ENCODE assay signal across 11 cellular contexts in genomic region chr22:46110215-46110614, GRCh38. TPM values are rescaled to one million over a fixed set of nuclear protein-coding genes. Genes with fewer than 3 reads are reported as not detected.
DNase-seq lines count a peak whose midpoint lies in the region; ATAC-seq and TF ChIP-seq lines count a peak whose summit lies in the region.
"Had no signal": no experiment of that assay in that cellular context is flagged by ENCODE, and none has a peak within 500 bp of the region (broad histone marks: within the 10 kb centered on the region; RNA-seq: fewer than 3 reads in every experiment).

No MANE protein-coding gene starts in this region.

- peak; percentile 43 for DNase-seq in stimulated activated CD4-positive, alpha-beta T cell treated with anti-CD3 and anti-CD28 coated beads, Interleukin-15, amount 100 ng/mL, for 24 hours
- no peak for DNase-seq in stimulated activated CD4-positive, alpha-beta T cell treated with anti-CD3 and anti-CD28 coated beads, Interleukin-12 subunit alpha, Interleukin-12 subunit beta, amount 100 ng/mL, for 4 hours
- peak; percentile 69 for DNase-seq in astrocyte of the hippocampus (ENCODE audit: low read depth, low spot score)
- peak; percentile 74 for DNase-seq in kidney tubule cell (ENCODE audit: low spot score)
- peak; percentile 72 to 75 for DNase-seq in uterus
- no peak for DNase-seq in CD8-positive, alpha-beta T cell
- no peak for DNase-seq in globus pallidus (ENCODE audit: low spot score)
- DNase-seq: NCI-H345; stimulated activated CD4-positive, alpha-beta T cell treated with anti-CD3 and anti-CD28 coated beads, Interleukin-4, amount 100 ng/mL, for 4 hours had no signal

- H3K27ac ChIP-seq in uterus: peak overlapping the region; percentile 87 to 100
- no peak overlapping the region for H3K27ac ChIP-seq in CD8-positive, alpha-beta T cell (ENCODE audit: low read depth, low read length)

- no peaks in the 10 kb centered on the region for H3K27me3 Mint-ChIP-seq in CD8-positive, alpha-beta T cell (ENCODE audit: low read depth)
- H3K27me3 Mint-ChIP-seq: dendritic cell treated with granulocyte-macrophage colony-stimulating factor and Interleukin-4, amounts not matched to agents 40 ng/mL and 50 ng/mL, for 4 days had no signal

- POLR2A ChIA-PET in CD8-positive, alpha-beta T cell (lab: Charles Lee): no interaction called here

- peaks cover 34 to 58% of the 10 kb centered on the region in 2 donors for H3K4me1 ChIP-seq in uterus
- H3K4me1 ChIP-seq in CD8-positive, alpha-beta T cell (ENCODE audit: insufficient read depth, low read length): no peaks in the 10 kb centered on the region

- H3K9me3 Mint-ChIP-seq in CD8-positive, alpha-beta T cell: no peaks in the 10 kb centered on the region
- H3K9me3 Mint-ChIP-seq: dendritic cell treated with granulocyte-macrophage colony-stimulating factor and Interleukin-4, amounts not matched to agents 40 ng/mL and 50 ng/mL, for 4 days had no signal

- H3K27me3 ChIP-seq in uterus: no peaks in the 10 kb centered on the region
- no peaks in the 10 kb centered on the region for H3K27me3 ChIP-seq in CD8-positive, alpha-beta T cell (ENCODE audit: insufficient read depth, low read length)

- H3K9me3 ChIP-seq in uterus: no peaks in the 10 kb centered on the region
- no peaks in the 10 kb centered on the region for H3K9me3 ChIP-seq in CD8-positive, alpha-beta T cell (ENCODE audit: low read length)

- no peak for ATAC-seq in HG02610 (IDR thresholded peaks at IDR 0.05; ENCODE audit: unreplicated experiment)
- no peak for ATAC-seq in CD8-positive, alpha-beta T cell

- TF ChIP-seq CTCF in uterus (IDR thresholded peaks at IDR 0.05): no peak
- TF ChIP-seq CTCF in CD8-positive, alpha-beta T cell (IDR thresholded peaks at IDR 0.05): no peak

- no peak overlapping the region for H3K4me3 Mint-ChIP-seq in CD8-positive, alpha-beta T cell
- H3K4me3 Mint-ChIP-seq: dendritic cell treated with granulocyte-macrophage colony-stimulating factor and Interleukin-4, amounts not matched to agents 40 ng/mL and 50 ng/mL, for 4 days had no signal

- intact Hi-C loops in uterus (cut with DNase I; ENCODE audit: low total_unique reads): no loop called here
- intact Hi-C loops in CD8-positive, alpha-beta T cell (cut with DNase I, micrococcal nuclease): no loop called here

- no peaks in the 10 kb centered on the region for H3K36me3 ChIP-seq in uterus
- no peaks in the 10 kb centered on the region for H3K36me3 ChIP-seq in CD8-positive, alpha-beta T cell (ENCODE audit: insufficient read depth, low read length)

- CTCF ChIA-PET in CD8-positive, alpha-beta T cell (lab: Charles Lee): interaction anchor here (1.8 to 3.5 kb wide), 2 partner anchors 12 to 104 kb away, joined by 5 to 27 read pairs; no protein-coding TSS in a partner anchor

- H3K36me3 Mint-ChIP-seq in CD8-positive, alpha-beta T cell: peaks cover 7% of the 10 kb centered on the region

- no peak overlapping the region for H3K27ac Mint-ChIP-seq in CD8-positive, alpha-beta T cell
- H3K27ac Mint-ChIP-seq: dendritic cell treated with granulocyte-macrophage colony-stimulating factor and Interleukin-4, amounts not matched to agents 40 ng/mL and 50 ng/mL, for 4 days had no signal

- H3K4me1 Mint-ChIP-seq in CD8-positive, alpha-beta T cell (ENCODE audit: low read depth): no peaks in the 10 kb centered on the region

- no peak overlapping the region for H3K4me3 ChIP-seq in uterus
- H3K4me3 ChIP-seq in CD8-positive, alpha-beta T cell (ENCODE audit: low read depth, low read length): no peak overlapping the region

- no peak for TF ChIP-seq POLR2A in uterus (IDR thresholded peaks at IDR 0.05)

RNA-seq across cellular contexts. Expression of gene PPARA, which starts 40.1 kb away (rescaled TPM):
- 10 to 100 TPM in 2 of 4 donors, 1 to 10 TPM in 2; 1.8 to 24.8 (median 14.0) TPM for total RNA-seq in uterus
- 1 to 10 TPM; 4.4 to 6.9 TPM for total RNA-seq in CD8-positive, alpha-beta T cell

Comparison
In these comparisons a context has a peak if more than half of its experiments do, and no peak if none do; other contexts are left out.
1. DNase-seq: peak in stimulated activated CD4-positive, alpha-beta T cell treated with anti-CD3 and anti-CD28 coated beads, Interleukin-15, amount 100 ng/mL, for 24 hours (single experiment), astrocyte of the hippocampus (single experiment), kidney tubule cell (single experiment) and uterus (2 of 2); none in stimulated activated CD4-positive, alpha-beta T cell treated with anti-CD3 and anti-CD28 coated beads, Interleukin-12 subunit alpha, Interleukin-12 subunit beta, amount 100 ng/mL, for 4 hours (single experiment), CD8-positive, alpha-beta T cell (0 of 7) and globus pallidus (single experiment).